In the genomic region with DNA sequence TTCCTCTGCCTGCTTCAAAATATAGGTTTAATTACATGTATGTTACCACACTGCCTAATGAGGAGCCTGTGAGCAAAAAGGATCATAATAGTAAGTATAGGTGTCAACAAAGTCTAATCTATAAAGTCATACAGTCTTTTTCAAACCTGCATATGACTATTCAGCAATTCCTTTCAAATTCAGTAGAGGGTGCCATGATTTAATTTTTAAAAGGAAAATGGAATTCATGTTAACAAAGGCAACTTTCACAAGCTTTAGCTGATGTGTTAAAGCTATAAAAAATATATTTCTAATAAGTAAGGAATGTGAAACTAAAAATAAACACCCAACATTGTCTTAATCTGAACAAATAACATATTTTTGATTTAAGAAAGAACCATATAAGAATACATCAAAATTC, we compare ENCODE assay signal across 9 cellular contexts. TPM values are rescaled to one million over a fixed set of nuclear protein-coding genes. Genes with fewer than 3 reads are reported as not detected.
DNase-seq lines count a peak whose midpoint lies in the region; ATAC-seq, FAIRE-seq and TF ChIP-seq lines count a peak whose summit lies in the region.
"Had no signal": no experiment of that assay in that cellular context is flagged by ENCODE, and none has a peak within 500 bp of the region (broad histone marks: within the 10 kb centered on the region; RNA-seq: fewer than 3 reads in every experiment).

No MANE protein-coding gene starts in this region.

- FAIRE-seq in A549 (lab: Jason Lieb, UNC) (no peak), kidney (lab: Jason Lieb, UNC) (peak; percentile 95)

- no peak overlapping the region for H2BK12ac ChIP-seq in neuronal stem cell (ENCODE audit: low read length)

- H2AFZ ChIP-seq in neuronal stem cell (ENCODE audit: low read length): no peak overlapping the region

- H2BK5ac ChIP-seq in neuronal stem cell (ENCODE audit: low read length): no peak overlapping the region

- H3K27ac Mint-ChIP-seq in activated T-helper 17 cell treated with anti-CD3 and anti-CD28 coated beads, Interleukin-2, amount 50 U/mL, for 72 hours: no peak overlapping the region
- H3K27ac Mint-ChIP-seq: activated naive CD8-positive, alpha-beta T cell treated with anti-CD3 and anti-CD28 coated beads, Interleukin-2, amount 10 ng/mL, durations not matched to agents 7 days and 5 days had no signal

- no peak overlapping the region for H2BK120ac ChIP-seq in neuronal stem cell (ENCODE audit: low read depth, low read length)

- no peak overlapping the region for H3K23ac ChIP-seq in neuronal stem cell (ENCODE audit: low read depth, low read length, poor library complexity)

- ATAC-seq in A549: peak in 1 of 2 experiments; percentile 25; a peak in 1 of 6 replicates
- no peak for ATAC-seq in GM21619 (IDR thresholded peaks at IDR 0.05; ENCODE audit: unreplicated experiment)
- no peak for ATAC-seq in mucosa of descending colon
- ATAC-seq in activated T-helper 17 cell treated with anti-CD3 and anti-CD28 coated beads, Interleukin-2, amount 50 U/mL, for 72 hours (replicated peaks): no peak

- peak in 1 of 2 experiments; percentile 12 for DNase-seq in A549 (ENCODE audit: low read depth in 1 of 2, low spot score in 1 of 2)
- DNase-seq in GM12864 (ENCODE audit: low read depth): no peak
- DNase-seq in adipocyte (ENCODE audit: low read depth): peak; percentile 80
- no peak for DNase-seq in kidney
- DNase-seq in neuronal stem cell (ENCODE audit: low spot score): no peak
- no peak for DNase-seq in mucosa of descending colon
- DNase-seq: activated naive CD8-positive, alpha-beta T cell treated with anti-CD3 and anti-CD28 coated beads, Interleukin-2, amount 10 ng/mL, durations not matched to agents 7 days and 5 days had no signal

- no peak overlapping the region for H3K27ac ChIP-seq in A549
- H3K27ac ChIP-seq in kidney (ENCODE audit: low read depth in 2 of 2, low read length in 2 of 2): no peak overlapping the region
- no peak overlapping the region for H3K27ac ChIP-seq in neuronal stem cell (replicated peaks; ENCODE audit: low read length)

- no peak overlapping the region for H3K9ac ChIP-seq in adipocyte (ENCODE audit: low read length)
- H3K9ac ChIP-seq in kidney (ENCODE audit: low read length in 2 of 2): no peak overlapping the region
- H3K9ac ChIP-seq in neuronal stem cell (ENCODE audit: low read depth, low read length, poor library complexity): no peak overlapping the region

- H4K91ac ChIP-seq in neuronal stem cell (ENCODE audit: low read depth, low read length, poor library complexity): no peak overlapping the region

- H3K36me3 Mint-ChIP-seq in activated T-helper 17 cell treated with anti-CD3 and anti-CD28 coated beads, Interleukin-2, amount 50 U/mL, for 72 hours (ENCODE audit: low read depth): no peaks in the 10 kb centered on the region

- H3K14ac ChIP-seq in neuronal stem cell (ENCODE audit: low read length): no peak overlapping the region

- TF ChIP-seq POLR2A in A549 (IDR thresholded peaks at IDR 0.05; ENCODE audit: low read length): no peak

- H3K4me3 ChIP-seq in A549 (no peak overlapping the region), GM12864 (ENCODE audit: low read depth, low read length) (no peak overlapping the region), adipocyte (ENCODE audit: low read length) (no peak overlapping the region), kidney (ENCODE audit: low read length in 2 of 2) (no peak overlapping the region), neuronal stem cell (ENCODE audit: low read length in 2 of 2) (no peak overlapping the region), mucosa of descending colon (no peak overlapping the region)

- H3K4me1 ChIP-seq in A549: no peaks in the 10 kb centered on the region
- peaks cover 5% of the 10 kb centered on the region for H3K4me1 ChIP-seq in adipocyte (ENCODE audit: control insufficient read depth, insufficient read depth, low read length)
- H3K4me1 ChIP-seq in kidney (ENCODE audit: control insufficient read depth in 1 of 2, insufficient read depth in 1 of 2, low read depth in 1 of 2, low read length in 2 of 2): no peaks in the 10 kb centered on the region
- peaks cover 0 to 2% of the 10 kb centered on the region in 2 donors for H3K4me1 ChIP-seq in neuronal stem cell (ENCODE audit: control insufficient read depth in 2 of 2, insufficient read depth in 1 of 2, low read depth in 1 of 2, low read length in 2 of 2)
- H3K4me1 ChIP-seq in mucosa of descending colon (ENCODE audit: low read depth): peaks cover 2% of the 10 kb centered on the region

- H3K36me3 ChIP-seq in adipocyte (ENCODE audit: control insufficient read depth, insufficient read depth, low read length, severe bottlenecking): no peaks in the 10 kb centered on the region
- no peaks in the 10 kb centered on the region for H3K36me3 ChIP-seq in kidney (ENCODE audit: control insufficient read depth in 1 of 2, insufficient read depth in 2 of 2, low read length in 2 of 2)
- H3K36me3 ChIP-seq in neuronal stem cell (replicated peaks in 1 of 2; ENCODE audit: control insufficient read depth in 2 of 2, insufficient read depth in 2 of 2, low read length in 2 of 2): no peaks in the 10 kb centered on the region
- H3K36me3 ChIP-seq in mucosa of descending colon (ENCODE audit: low read depth): no peaks in the 10 kb centered on the region

- H3K4me2 ChIP-seq in A549 (no peak overlapping the region), neuronal stem cell (ENCODE audit: insufficient read depth, low read length, poor library complexity, severe bottlenecking) (no peak overlapping the region)

- peak; percentile 62 to 72 for TF ChIP-seq RAD21 in A549 (conservative IDR thresholded peaks at IDR 0.05 in 1 of 2, IDR thresholded peaks at IDR 0.05 in 1 of 2)

- H3K9me3 ChIP-seq in A549 (no peaks in the 10 kb centered on the region), adipocyte (ENCODE audit: control insufficient read depth, low read length) (no peaks in the 10 kb centered on the region), kidney (ENCODE audit: control insufficient read depth in 1 of 2, low read length in 2 of 2) (no peaks in the 10 kb centered on the region), neuronal stem cell (replicated peaks in 1 of 2; ENCODE audit: control insufficient read depth in 2 of 2, insufficient read depth in 1 of 2, low read depth in 1 of 2, low read length in 2 of 2) (no peaks in the 10 kb centered on the region), mucosa of descending colon (no peaks in the 10 kb centered on the region)

- H2BK15ac ChIP-seq in neuronal stem cell (ENCODE audit: low read length): no peak overlapping the region

- no peaks in the 10 kb centered on the region for H3K79me1 ChIP-seq in neuronal stem cell (ENCODE audit: low read depth, low read length)

- no peaks in the 10 kb centered on the region for H3K27me3 Mint-ChIP-seq in activated T-helper 17 cell treated with anti-CD3 and anti-CD28 coated beads, Interleukin-2, amount 50 U/mL, for 72 hours
- H3K27me3 Mint-ChIP-seq: activated naive CD8-positive, alpha-beta T cell treated with anti-CD3 and anti-CD28 coated beads, Interleukin-2, amount 10 ng/mL, durations not matched to agents 7 days and 5 days had no signal

- no peak overlapping the region for H2AK5ac ChIP-seq in neuronal stem cell (ENCODE audit: low read depth, low read length)

- peak; percentile 51 for TF ChIP-seq CTCF in A549 (IDR thresholded peaks at IDR 0.05)
- TF ChIP-seq CTCF in GM12864 (IDR thresholded peaks at IDR 0.05; ENCODE audit: low read depth, low read length, missing control alignments): peak; percentile 15
- peak; percentile 44 for TF ChIP-seq CTCF in kidney (IDR thresholded peaks at IDR 0.05; ENCODE audit: borderline replicate concordance, extremely low read depth, insufficient read depth)
- no peak for TF ChIP-seq CTCF in mucosa of descending colon (IDR thresholded peaks at IDR 0.05)

- no peak overlapping the region for H3K4ac ChIP-seq in neuronal stem cell (ENCODE audit: low read length)

- no peak overlapping the region for H4K8ac ChIP-seq in neuronal stem cell (ENCODE audit: low read depth, low read length)

- POLR2A ChIA-PET in A549 (lab: Yijun Ruan, JAX): no interaction called here

- intact Hi-C loops in kidney (cut with DNase I) (no loop called here), mucosa of descending colon (cut with DNase I, micrococcal nuclease) (loop anchor here (5.0 kb wide), 1 partner anchor 132 kb away; no protein-coding TSS in a partner anchor)

- TF ChIP-seq EP300 in A549 (IDR thresholded peaks at IDR 0.05): no peak

- no peak overlapping the region for H3K4me3 Mint-ChIP-seq in activated T-helper 17 cell treated with anti-CD3 and anti-CD28 coated beads, Interleukin-2, amount 50 U/mL, for 72 hours
- H3K4me3 Mint-ChIP-seq: activated naive CD8-positive, alpha-beta T cell treated with anti-CD3 and anti-CD28 coated beads, Interleukin-2, amount 10 ng/mL, durations not matched to agents 7 days and 5 days had no signal

- H3K27me3 ChIP-seq in adipocyte (replicated peaks; ENCODE audit: control insufficient read depth, insufficient read depth, low read length) (no peaks in the 10 kb centered on the region), neuronal stem cell (ENCODE audit: control insufficient read depth in 3 of 3, insufficient read depth in 3 of 3, low read depth in 1 of 3, low read length in 3 of 3) (peaks cover 0 to 6% (median 0%) of the 10 kb centered on the region in 3 experiments)

- H3K4me1 Mint-ChIP-seq in activated T-helper 17 cell treated with anti-CD3 and anti-CD28 coated beads, Interleukin-2, amount 50 U/mL, for 72 hours: no peaks in the 10 kb centered on the region

- CTCF ChIA-PET in A549 (lab: Yijun Ruan, JAX): interaction anchor here (0.6 to 10.6 kb wide), 23 partner anchors 9 to 698 kb away, joined by 3 to 165 read pairs (median 4); no protein-coding TSS in a partner anchor

- no peak overlapping the region for H3K18ac ChIP-seq in neuronal stem cell (ENCODE audit: low read length)

- H3K9me3 Mint-ChIP-seq in activated T-helper 17 cell treated with anti-CD3 and anti-CD28 coated beads, Interleukin-2, amount 50 U/mL, for 72 hours: no peaks in the 10 kb centered on the region
- H3K9me3 Mint-ChIP-seq: activated naive CD8-positive, alpha-beta T cell treated with anti-CD3 and anti-CD28 coated beads, Interleukin-2, amount 10 ng/mL, durations not matched to agents 7 days and 5 days had no signal

TF ChIP-seq in A549, 52 proteins besides CTCF, POLR2A, EP300 and RAD21:
- TF ChIP-seq MAFK (IDR thresholded peaks at IDR 0.05; ENCODE audit: partially characterized antibody): peak; percentile 34
- peak; percentile 70 for TF ChIP-seq SMC3 (IDR thresholded peaks at IDR 0.05)
- TF ChIP-seq JUN (IDR thresholded peaks at IDR 0.05): no peak

RNA-seq across cellular contexts. Expression of a gene that starts 52.1 kb away (rescaled TPM):
- polyA plus RNA-seq in A549 (2011; rRNA removed): 0.21 and 0.23 TPM in 2 replicates
- polyA plus RNA-seq in A549 (2012; cell fraction: cytosol; rRNA removed): 0.07 and 0.08 TPM in 2 replicates
- not detected in 2 replicates for polyA plus RNA-seq in A549 (2012; cell fraction: nucleus; rRNA removed)
- 0.05 to 0.09 TPM (median 0.06 TPM) in 3 replicates for polyA plus RNA-seq in A549 (2017; fragmentation: RNase III; extraction: RNeasy Plus Mini Kit Qiagen cat#74134 plus additional on column Dnase treatment)
- 0.24 and 0.70 TPM in 2 replicates for polyA minus RNA-seq in A549 (2011; rRNA and poly(A)+ RNA removed)
- 11.6 TPM for total RNA-seq in kidney
- 6.8 TPM for polyA plus RNA-seq in kidney (ENCODE audit: insufficient read depth, low read depth, low replicate concordance)
- 4.1 TPM for polyA plus RNA-seq in neuronal stem cell (2013, experiment 1 of 2)
- 4.1 TPM for polyA plus RNA-seq in neuronal stem cell (2013, experiment 2 of 2)
- 10 to 100 TPM; 32.7 to 45.8 (median 38.7) TPM for total RNA-seq in mucosa of descending colon
- 1 to 10 TPM; 2.9 to 5.8 TPM for total RNA-seq in activated T-helper 17 cell treated with anti-CD3 and anti-CD28 coated beads, Interleukin-2, amount 50 U/mL, for 72 hours
